ENCODE assay signal across 2 cellular contexts in the genomic region with DNA sequence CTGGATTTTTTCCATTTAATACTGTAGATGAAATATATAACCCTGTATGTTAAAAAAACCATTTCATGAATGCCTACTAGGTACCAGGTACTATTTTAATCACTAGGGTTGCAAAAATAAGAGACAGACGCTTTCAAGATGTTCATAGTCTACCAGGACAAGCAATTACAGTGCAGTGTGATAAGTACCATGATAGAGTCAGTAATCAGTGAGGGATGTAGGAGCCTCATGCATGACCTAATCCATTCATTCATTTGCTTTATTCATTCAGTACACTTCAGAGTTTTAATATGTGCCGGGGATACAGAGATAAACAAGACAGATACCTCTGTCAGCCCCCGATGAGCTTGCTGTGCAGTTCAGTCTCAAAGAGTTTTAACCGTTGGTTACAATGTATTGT.
TF ChIP-seq lines count a peak whose summit lies in the region.

No MANE protein-coding gene starts in this region.

TF ChIP-seq in HEK293, 187 proteins besides CTCF, POLR2A, EP300 and RAD21:
- TF ChIP-seq MZF1 (tag by site-specific recombination; IDR thresholded peaks at IDR 0.05; ENCODE audit: borderline replicate concordance): no peak
- 0 out of 2 replicates have a peak, but pooled peaks have one; percentile 31 for TF ChIP-seq ZNF24 (tag by site-specific recombination; IDR thresholded peaks at IDR 0.05)
- TF ChIP-seq, protein P1, sequence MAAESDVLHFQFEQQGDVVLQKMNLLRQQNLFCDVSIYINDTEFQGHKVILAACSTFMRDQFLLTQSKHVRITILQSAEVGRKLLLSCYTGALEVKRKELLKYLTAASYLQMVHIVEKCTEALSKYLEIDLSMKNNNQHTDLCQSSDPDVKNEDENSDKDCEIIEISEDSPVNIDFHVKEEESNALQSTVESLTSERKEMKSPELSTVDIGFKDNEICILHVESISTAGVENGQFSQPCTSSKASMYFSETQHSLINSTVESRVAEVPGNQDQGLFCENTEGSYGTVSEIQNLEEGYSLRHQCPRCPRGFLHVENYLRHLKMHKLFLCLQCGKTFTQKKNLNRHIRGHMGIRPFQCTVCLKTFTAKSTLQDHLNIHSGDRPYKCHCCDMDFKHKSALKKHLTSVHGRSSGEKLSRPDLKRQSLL (tag by site-specific recombination; IDR thresholded peaks at IDR 0.05): peak; percentile 84

TF ChIP-seq in IMR-90, 13 proteins besides CTCF, POLR2A, EP300 and RAD21:
- no peak for TF ChIP-seq RCOR1 (IDR thresholded peaks at IDR 0.05; ENCODE audit: insufficient replicate concordance, low read length)
- no peak for TF ChIP-seq FOS (IDR thresholded peaks at IDR 0.05; ENCODE audit: low read depth, low read length)
